In the genomic region with DNA sequence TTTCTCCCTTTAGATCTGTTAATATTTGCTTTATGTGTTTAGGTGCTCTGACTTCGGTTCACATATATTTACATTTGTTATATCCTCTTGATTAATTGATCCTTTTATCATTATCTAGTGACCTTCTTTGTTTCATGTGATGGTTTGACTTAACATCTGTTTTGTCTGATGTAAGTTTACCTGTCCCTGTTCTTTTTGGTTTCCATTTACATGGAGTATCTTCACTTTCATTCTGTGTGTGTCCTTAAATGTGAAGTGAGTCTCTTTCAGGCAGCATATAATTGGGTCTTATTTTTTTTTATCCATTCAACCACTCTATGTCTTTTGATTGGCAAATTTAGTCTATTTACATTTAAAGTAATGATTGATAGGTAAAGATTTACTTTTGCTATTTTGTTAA, we compare ENCODE assay signal across 21 cellular contexts. TPM values are rescaled to one million over a fixed set of nuclear protein-coding genes. Genes with fewer than 3 reads are reported as not detected.
DNase-seq lines count a peak whose midpoint lies in the region; ATAC-seq, FAIRE-seq and TF ChIP-seq lines count a peak whose summit lies in the region.
"Had no signal": no experiment of that assay in that cellular context is flagged by ENCODE, and none has a peak within 500 bp of the region (broad histone marks: within the 10 kb centered on the region; RNA-seq: fewer than 3 reads in every experiment).

No MANE protein-coding gene starts in this region.

- CTCF ChIA-PET in activated CD8-positive, alpha-beta memory T cell treated with anti-CD3 and anti-CD28 coated beads, Interleukin-2, amount 10 ng/mL, durations not matched to agents 7 days and 5 days (lab: Charles Lee) = no interaction called here
- CTCF ChIA-PET in A549 (lab: Yijun Ruan, JAX) = no interaction called here

- peaks cover 14% of the 10 kb centered on the region for H3K9me3 ChIP-seq in A549

- no peak for TF ChIP-seq EP300 in A549 (IDR thresholded peaks at IDR 0.05)

- POLR2A ChIA-PET in A549 (lab: Yijun Ruan, JAX) = no interaction called here

- 89% methylated on average over 1 of the region's 1 CpG for WGBS in A549 (ENCODE audit: missing lambda C conversion rate)

- no peak for TF ChIP-seq RAD21 in A549 (conservative IDR thresholded peaks at IDR 0.05 in 1 of 2, IDR thresholded peaks at IDR 0.05 in 1 of 2)

- TF ChIP-seq CTCF in A549 (IDR thresholded peaks at IDR 0.05) = no peak

- H3K4me1 Mint-ChIP-seq in activated CD8-positive, alpha-beta memory T cell treated with anti-CD3 and anti-CD28 coated beads, Interleukin-2, amount 10 ng/mL, durations not matched to agents 7 days and 5 days = peaks cover 15% of the 10 kb centered on the region
- H3K4me1 Mint-ChIP-seq: CD8-positive, alpha-beta memory T cell had no signal

- H3K9me3 Mint-ChIP-seq in activated CD8-positive, alpha-beta memory T cell treated with anti-CD3 and anti-CD28 coated beads, Interleukin-2, amount 10 ng/mL, durations not matched to agents 7 days and 5 days (ENCODE audit: low read depth) = peaks cover 44% of the 10 kb centered on the region

- no peaks in the 10 kb centered on the region for H3K4me1 ChIP-seq in A549
- H3K4me1 ChIP-seq: BE2C had no signal

- no peak overlapping the region for H3K4me3 ChIP-seq in A549
- H3K4me3 ChIP-seq: GM12878 had no signal

- peak overlapping the region; percentile 62 for H3K27ac Mint-ChIP-seq in activated CD8-positive, alpha-beta memory T cell treated with anti-CD3 and anti-CD28 coated beads, Interleukin-2, amount 10 ng/mL, durations not matched to agents 7 days and 5 days
- H3K27ac Mint-ChIP-seq: CD4-positive, CD25-positive, alpha-beta regulatory T cell; CD8-positive, alpha-beta memory T cell had no signal

- peak overlapping the region; percentile 16 for H3K4me3 Mint-ChIP-seq in activated CD8-positive, alpha-beta memory T cell treated with anti-CD3 and anti-CD28 coated beads, Interleukin-2, amount 10 ng/mL, durations not matched to agents 7 days and 5 days
- H3K4me3 Mint-ChIP-seq: CD4-positive, CD25-positive, alpha-beta regulatory T cell; CD8-positive, alpha-beta memory T cell had no signal

- ATAC-seq in activated CD8-positive, alpha-beta memory T cell treated with anti-CD3 and anti-CD28 coated beads, Interleukin-2, amount 10 ng/mL, durations not matched to agents 7 days and 5 days = no peak
- ATAC-seq in A549 = no peak
- ATAC-seq: HCT116, HepG2 had no signal

- no peaks in the 10 kb centered on the region for H3K27me3 Mint-ChIP-seq in activated CD8-positive, alpha-beta memory T cell treated with anti-CD3 and anti-CD28 coated beads, Interleukin-2, amount 10 ng/mL, durations not matched to agents 7 days and 5 days
- H3K27me3 Mint-ChIP-seq: CD4-positive, CD25-positive, alpha-beta regulatory T cell had no signal

- FAIRE-seq in A549 (lab: Jason Lieb, UNC) (peak; percentile 80), HTR-8/SVneo (lab: Jason Lieb, UNC) (peak; percentile 97), urothelium cell line (lab: Jason Lieb, UNC) (peak; percentile 74)
- FAIRE-seq: GM12878, HepG2 had no signal

- no peak for DNase-seq in activated CD8-positive, alpha-beta memory T cell treated with anti-CD3 and anti-CD28 coated beads, Interleukin-2, amount 10 ng/mL, durations not matched to agents 7 days and 5 days
- DNase-seq in activated CD8-positive, alpha-beta memory T cell treated with anti-CD3 and anti-CD28 coated beads, Interleukin-2, amount 50 U/mL, for 48 hours = no peak
- DNase-seq in A549 (ENCODE audit: low read depth in 1 of 2, low spot score in 1 of 2) = no peak
- DNase-seq in HTR-8/SVneo (ENCODE audit: insufficient read length, low spot score) = no peak
- no peak for DNase-seq in urothelium cell line (ENCODE audit: low spot score)
- no peak for DNase-seq in SW480 (ENCODE audit: low spot score)
- DNase-seq: ACHN; BE2C; C1 segment of cervical spinal cord; CD4-positive, CD25-positive, alpha-beta regulatory T cell; CD8-positive, alpha-beta memory T cell; COR-L47; DMS 273 treated with DMSO at 0.1 percent for 48 hours; DMS53; DND-41; EL; GOT3; H7 had no signal

- H3K4me2 ChIP-seq in A549 = no peak overlapping the region

- H3K36me3 Mint-ChIP-seq in activated CD8-positive, alpha-beta memory T cell treated with anti-CD3 and anti-CD28 coated beads, Interleukin-2, amount 10 ng/mL, durations not matched to agents 7 days and 5 days = peaks cover 59% of the 10 kb centered on the region

- TF ChIP-seq POLR2A in A549 (IDR thresholded peaks at IDR 0.05; ENCODE audit: low read length) = no peak

- no peak overlapping the region for H3K27ac ChIP-seq in A549

TF ChIP-seq in A549, 52 proteins besides CTCF, POLR2A, EP300 and RAD21:
- TF ChIP-seq NPAS2 (CRISPR knock-in tag; IDR thresholded peaks at IDR 0.05; ENCODE audit: borderline replicate concordance) (no peak), EHMT2 (IDR thresholded peaks at IDR 0.05; ENCODE audit: low read depth) (no peak), NR3C1 (IDR thresholded peaks at IDR 0.05) (no peak), CBX8 (IDR thresholded peaks at IDR 0.05) (no peak), SREBF2 (IDR thresholded peaks at IDR 0.05) (no peak), ZSCAN20 (CRISPR knock-in tag; IDR thresholded peaks at IDR 0.05) (no peak), MAZ (IDR thresholded peaks at IDR 0.05; ENCODE audit: borderline replicate concordance, low read depth, low read length) (no peak), MYC (IDR thresholded peaks at IDR 0.05; ENCODE audit: borderline replicate concordance, low read length) (no peak)
- TF ChIP-seq, protein P1, sequence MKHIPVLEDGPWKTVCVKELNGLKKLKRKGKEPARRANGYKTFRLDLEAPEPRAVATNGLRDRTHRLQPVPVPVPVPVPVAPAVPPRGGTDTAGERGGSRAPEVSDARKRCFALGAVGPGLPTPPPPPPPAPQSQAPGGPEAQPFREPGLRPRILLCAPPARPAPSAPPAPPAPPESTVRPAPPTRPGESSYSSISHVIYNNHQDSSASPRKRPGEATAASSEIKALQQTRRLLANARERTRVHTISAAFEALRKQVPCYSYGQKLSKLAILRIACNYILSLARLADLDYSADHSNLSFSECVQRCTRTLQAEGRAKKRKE (CRISPR knock-in tag; IDR thresholded peaks at IDR 0.05; ENCODE audit: low read depth) = no peak

RNA-seq across cellular contexts. Expression of a gene that starts 24.2 kb away (rescaled TPM):
- 10 to 100 TPM in 1 of 2 experiments, 1 to 10 TPM in 1; 9.2 to 11.8 TPM for total RNA-seq in activated CD8-positive, alpha-beta memory T cell treated with anti-CD3 and anti-CD28 coated beads, Interleukin-2, amount 10 ng/mL, durations not matched to agents 7 days and 5 days
- polyA plus RNA-seq in A549 (2011; rRNA removed) (17.0 and 18.2 TPM in 2 replicates), A549 (2017; fragmentation: RNase III; extraction: RNeasy Plus Mini Kit Qiagen cat#74134 plus additional on column Dnase treatment) (17.7 to 19.1 TPM (median 18.8 TPM) in 3 replicates)
- 3.7 and 3.8 TPM in 2 replicates for polyA plus RNA-seq in A549 (2012; cell fraction: cytosol; rRNA removed)
- 1.8 and 3.7 TPM in 2 replicates for polyA plus RNA-seq in A549 (2012; cell fraction: nucleus; rRNA removed)
- polyA minus RNA-seq in A549 (2011; rRNA and poly(A)+ RNA removed) = 5.1 and 7.1 TPM in 2 replicates

RNA-seq across cellular contexts. Expression of a gene that starts 24.4 kb away (rescaled TPM):
- total RNA-seq in activated CD8-positive, alpha-beta memory T cell treated with anti-CD3 and anti-CD28 coated beads, Interleukin-2, amount 10 ng/mL, durations not matched to agents 7 days and 5 days = 1 to 10 TPM; 4.9 to 8.1 TPM
- 31.4 and 37.8 TPM in 2 replicates for polyA plus RNA-seq in A549 (2011; rRNA removed)
- 11.4 and 11.7 TPM in 2 replicates for polyA plus RNA-seq in A549 (2012; cell fraction: cytosol; rRNA removed)
- polyA plus RNA-seq in A549 (2012; cell fraction: nucleus; rRNA removed) = 9.6 and 13.4 TPM in 2 replicates
- polyA plus RNA-seq in A549 (2017; fragmentation: RNase III; extraction: RNeasy Plus Mini Kit Qiagen cat#74134 plus additional on column Dnase treatment) = 27.8 to 33.3 TPM (median 28.9 TPM) in 3 replicates
- polyA minus RNA-seq in A549 (2011; rRNA and poly(A)+ RNA removed) = 25.8 and 26.1 TPM in 2 replicates
